Comparison of ENCODE assay signal across 6 cellular contexts in genomic region chr12:129413295-129413694, GRCh38.
"Had no signal": no experiment of that assay in that cellular context is flagged by ENCODE, and none has a peak within 500 bp of the region (broad histone marks: within the 10 kb centered on the region; RNA-seq: fewer than 3 reads in every experiment).

No MANE protein-coding gene starts in this region.

- H3K9ac ChIP-seq: KMS-11 had no signal

- H3K4me2 ChIP-seq: KMS-11 had no signal

- DNase-seq: IMR-90, KBM-7, KG1 had no signal

- FAIRE-seq: HTR-8/SVneo had no signal

- H3K27ac ChIP-seq: HL-60, KMS-11 had no signal
